In genomic region chr9:106467847-106468163, GRCh38 we compare ENCODE assay signal across 17 cellular contexts.
"Had no signal": no experiment of that assay in that cellular context is flagged by ENCODE, and none has a peak within 500 bp of the region (broad histone marks: within the 10 kb centered on the region; RNA-seq: fewer than 3 reads in every experiment).

No MANE protein-coding gene starts in this region.

- H3K4me3 ChIP-seq: gastrocnemius medialis, left lung, prostate gland, transverse colon had no signal

- H3K27me3 ChIP-seq: gastrocnemius medialis, left lung, transverse colon had no signal

- H3K27ac ChIP-seq: gastrocnemius medialis, left lung, prostate gland, transverse colon had no signal

- H3K9me3 ChIP-seq: gastrocnemius medialis, prostate gland, transverse colon had no signal

- H3K4me1 Mint-ChIP-seq: memory B cell had no signal

- H3K27me3 Mint-ChIP-seq: dendritic cell treated with granulocyte-macrophage colony-stimulating factor and Interleukin-4, amounts not matched to agents 40 ng/mL and 50 ng/mL, for 4 days; effector memory CD8-positive, alpha-beta T cell; memory B cell had no signal

- H3K27ac Mint-ChIP-seq: activated T-helper 1 cell treated with anti-CD3 and anti-CD28 coated beads, Interleukin-12 subunit alpha, Interleukin-12 subunit beta, Interleukin-2, Interleukin-4 antibody, amounts not matched to agents 30 ng/mL and 10 ng/mL and 1 ng/mL, durations not matched to agents 14 hours and 24 hours and 36 hours; dendritic cell treated with granulocyte-macrophage colony-stimulating factor and Interleukin-4, amounts not matched to agents 40 ng/mL and 50 ng/mL, for 4 days; effector memory CD8-positive, alpha-beta T cell; memory B cell; T-helper 2 cell treated with Interferon-gamma antibody and Interleukin-4, amounts not matched to agents 5 μg/mL and 100 μg/mL, for 36 hours had no signal

- H3K36me3 Mint-ChIP-seq: memory B cell had no signal

- H3K4me1 ChIP-seq: gastrocnemius medialis, left lung, prostate gland, transverse colon had no signal

- H3K4me3 Mint-ChIP-seq: activated T-helper 1 cell treated with anti-CD3 and anti-CD28 coated beads, Interleukin-12 subunit alpha, Interleukin-12 subunit beta, Interleukin-2, Interleukin-4 antibody, amounts not matched to agents 30 ng/mL and 10 ng/mL and 1 ng/mL, durations not matched to agents 14 hours and 24 hours and 36 hours; dendritic cell treated with granulocyte-macrophage colony-stimulating factor and Interleukin-4, amounts not matched to agents 40 ng/mL and 50 ng/mL, for 4 days; effector memory CD8-positive, alpha-beta T cell; memory B cell; nephron progenitor cell; T-helper 2 cell treated with Interferon-gamma antibody and Interleukin-4, amounts not matched to agents 5 μg/mL and 100 μg/mL, for 36 hours had no signal

- DNase-seq: activated CD4-positive, alpha-beta T cell treated with anti-CD3 and anti-CD28 coated beads, Interleukin-2, amount 50 U/mL, for 1 hour; activated naive CD4-positive, alpha-beta T cell; aorta; effector memory CD8-positive, alpha-beta T cell; gastrocnemius medialis; left lung; small intestine; stimulated activated CD4-positive, alpha-beta T cell treated with anti-CD3 and anti-CD28 coated beads, Interleukin-4, amount 100 ng/mL, for 4 hours; stimulated activated CD8-positive, alpha-beta memory T cell treated with anti-CD3 and anti-CD28 coated beads, Interleukin-4, amount 100 ng/mL, for 48 hours; stimulated activated naive CD8-positive, alpha-beta T cell treated with anti-CD3 and anti-CD28 coated beads, Interleukin-15, Interleukin-2, amounts not matched to agents 100 U/mL and 50 U/mL, for 24 hours; transverse colon had no signal

- H3K36me3 ChIP-seq: gastrocnemius medialis, left lung, prostate gland, transverse colon had no signal
